1 cellular context compared by ENCODE assay signal in genomic region chr21:37869661-37870060, GRCh38.
TF ChIP-seq lines count a peak whose summit lies in the region.

No MANE protein-coding gene starts in this region.

TF ChIP-seq in A549, 52 proteins besides CTCF, POLR2A, EP300 and RAD21 (continued from another document):
- no peak for TF ChIP-seq HES2 (IDR thresholded peaks at IDR 0.05)
- no peak for TF ChIP-seq SREBF2 (IDR thresholded peaks at IDR 0.05)
- TF ChIP-seq TFCP2L1 (CRISPR knock-in tag; IDR thresholded peaks at IDR 0.05), result no peak
- TF ChIP-seq RNF2 (IDR thresholded peaks at IDR 0.05; ENCODE audit: borderline replicate concordance, low read depth), result no peak
- no peak for TF ChIP-seq HOXA7 (CRISPR knock-in tag; IDR thresholded peaks at IDR 0.05)
- TF ChIP-seq FOSB (CRISPR knock-in tag; IDR thresholded peaks at IDR 0.05), result no peak
- TF ChIP-seq JUN (IDR thresholded peaks at IDR 0.05), result no peak
- TF ChIP-seq NR3C1 (IDR thresholded peaks at IDR 0.05), result no peak
- TF ChIP-seq HOXB13 (CRISPR knock-in tag; IDR thresholded peaks at IDR 0.05; ENCODE audit: low read depth), result no peak
- no peak for TF ChIP-seq ESRRA (IDR thresholded peaks at IDR 0.05; ENCODE audit: borderline replicate concordance, low read length)
- TF ChIP-seq RCOR1 (IDR thresholded peaks at IDR 0.05; ENCODE audit: low read depth, low read length), result no peak
- no peak for TF ChIP-seq PHF8 (IDR thresholded peaks at IDR 0.05; ENCODE audit: borderline replicate concordance, low read depth)
- TF ChIP-seq CBX8 (IDR thresholded peaks at IDR 0.05), result no peak
